2 cellular contexts compared by ENCODE assay signal in genomic region chr1:101232182-101232581, GRCh38. TPM values are rescaled to one million over a fixed set of nuclear protein-coding genes. Genes with fewer than 3 reads are reported as not detected.
"Had no signal": no experiment of that assay in that cellular context is flagged by ENCODE, and none has a peak within 500 bp of the region (broad histone marks: within the 10 kb centered on the region; RNA-seq: fewer than 3 reads in every experiment).

No MANE protein-coding gene starts in this region.

RNA-seq across cellular contexts. Expression of gene S1PR1, which starts 4.6 kb away (rescaled TPM):
- total RNA-seq: HT-29, NCI-H460 had no signal
